In the genomic region with DNA sequence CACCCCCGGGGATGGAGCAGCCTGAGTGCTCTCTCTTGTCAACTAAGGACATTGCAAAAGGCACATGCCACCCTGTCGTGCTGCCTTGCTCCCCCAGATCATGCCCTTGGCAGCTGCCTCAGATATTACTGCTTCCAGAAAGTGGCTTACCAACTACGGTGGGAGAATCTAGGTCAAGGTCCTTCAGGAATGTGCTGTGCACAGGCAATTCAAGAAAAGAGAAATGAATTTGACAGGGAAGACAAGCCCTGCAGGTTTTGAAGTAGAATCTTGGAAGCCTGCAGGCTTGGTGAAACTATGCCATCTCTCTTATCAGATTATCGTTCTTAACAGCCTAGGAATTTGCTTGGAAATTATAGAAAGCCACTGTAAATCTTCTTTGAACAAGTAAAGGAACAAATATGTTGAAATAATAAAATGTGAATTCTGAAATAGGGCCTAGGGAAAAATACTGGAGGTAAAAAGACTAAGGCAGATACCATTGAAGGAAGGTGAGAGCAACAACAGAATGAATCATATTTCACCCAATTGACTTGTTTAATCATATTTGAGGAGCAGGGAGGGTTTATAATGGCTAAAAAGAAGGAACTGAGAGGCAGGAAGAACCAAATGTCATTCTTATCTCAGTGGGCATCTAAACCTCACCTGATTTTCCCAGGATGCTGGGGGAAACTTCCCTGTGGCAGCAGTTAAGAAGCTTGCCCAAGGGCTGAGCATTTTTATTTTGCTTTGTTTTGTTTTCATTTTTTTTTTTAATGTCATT, we compare ENCODE assay signal across 14 cellular contexts.
DNase-seq lines count a peak whose midpoint lies in the region; ATAC-seq and TF ChIP-seq lines count a peak whose summit lies in the region.
"Had no signal": no experiment of that assay in that cellular context is flagged by ENCODE, and none has a peak within 500 bp of the region (broad histone marks: within the 10 kb centered on the region; RNA-seq: fewer than 3 reads in every experiment).

No MANE protein-coding gene starts in this region.

- peaks cover 47% of the 10 kb centered on the region for H3K4me1 ChIP-seq in Caco-2

- BruUV-seq in Caco-2 (replicated peaks; lab: Mats Ljungman, UMichigan) = no TSS peak

- peak; percentile 53 for ATAC-seq in omental fat pad (ENCODE audit: low FRiP score)
- no peak for ATAC-seq in sciatic nerve
- ATAC-seq: activated CD4-positive, alpha-beta T cell treated with anti-CD3 and anti-CD28 coated beads for 36 hours had no signal

- POLR2A ChIA-PET in Caco-2 (lab: Charles Lee) = no interaction called here

- no peaks in the 10 kb centered on the region for H3K27me3 ChIP-seq in Caco-2 (replicated peaks; ENCODE audit: control insufficient read depth, insufficient read depth, low read length)
- H3K27me3 ChIP-seq: esophagus muscularis mucosa, tibial nerve had no signal

- H3K9me3 Mint-ChIP-seq in Caco-2 (ENCODE audit: unreplicated experiment) = peaks cover 14% of the 10 kb centered on the region
- H3K9me3 Mint-ChIP-seq: activated T-cell treated with anti-CD3 and anti-CD28 coated beads, Interleukin-2, amount 50 U/mL, for 24 hours had no signal

- peak overlapping the region; percentile 2 for H3K27ac Mint-ChIP-seq in Caco-2 (ENCODE audit: unreplicated experiment)
- H3K27ac Mint-ChIP-seq: activated CD4-positive, alpha-beta T cell treated with anti-CD3 and anti-CD28 coated beads for 36 hours had no signal

- TF ChIP-seq CTCF in Caco-2 (IDR thresholded peaks at IDR 0.05; ENCODE audit: insufficient read depth in 1 of 2, low read depth in 1 of 2, low read length in 1 of 2, severe bottlenecking in 1 of 2, unreplicated experiment in 1 of 2) (no peak), omental fat pad (IDR thresholded peaks at IDR 0.05) (no peak)

- H3K27me3 Mint-ChIP-seq in Caco-2 (ENCODE audit: insufficient read depth, unreplicated experiment) = no peaks in the 10 kb centered on the region
- H3K27me3 Mint-ChIP-seq: activated CD4-positive, alpha-beta T cell treated with anti-CD3 and anti-CD28 coated beads for 36 hours; activated T-cell treated with anti-CD3 and anti-CD28 coated beads, Interleukin-2, amount 50 U/mL, for 24 hours had no signal

- intact Hi-C loops in Caco-2 (cut with micrococcal nuclease; ENCODE audit: unreplicated experiment) (no loop called here), sciatic nerve (cut with DNase I) (no loop called here)

- peak overlapping the region; percentile 50 for H3K4me3 Mint-ChIP-seq in Caco-2 (ENCODE audit: unreplicated experiment)
- H3K4me3 Mint-ChIP-seq: activated CD4-positive, alpha-beta T cell treated with anti-CD3 and anti-CD28 coated beads for 36 hours; activated T-cell treated with anti-CD3 and anti-CD28 coated beads, Interleukin-2, amount 50 U/mL, for 24 hours had no signal

- DNase-seq in Caco-2 = peak; percentile 46 to 52
- peak; percentile 45 for DNase-seq in M059J (ENCODE audit: low read depth)
- peak; percentile 51 for DNase-seq in cerebellar cortex (ENCODE audit: low spot score)
- no peak for DNase-seq in omental fat pad (ENCODE audit: low spot score)
- DNase-seq in occipital lobe (lab: John Stamatoyannopoulos, UW) = no peak
- DNase-seq in OCI-M1 (lab: John Stamatoyannopoulos, UW) = no peak
- no peak for DNase-seq in sciatic nerve (ENCODE audit: low spot score)
- DNase-seq in NCI-H146 treated with DMSO at 0.1 percent for 48 hours (lab: John Stamatoyannopoulos, UW; ENCODE audit: unreplicated experiment) = no peak
- DNase-seq: activated CD4-positive, alpha-beta T cell treated with anti-CD3 and anti-CD28 coated beads for 36 hours; activated T-cell treated with anti-CD3 and anti-CD28 coated beads, Interleukin-2, amount 50 U/mL, for 24 hours; DMS53; NCI-H510A treated with DMSO at 0.1 percent for 48 hours had no signal

- no peaks in the 10 kb centered on the region for H3K9me3 ChIP-seq in Caco-2
- H3K9me3 ChIP-seq: esophagus muscularis mucosa had no signal

- H3K4me3 ChIP-seq in Caco-2 (ENCODE audit: low read depth, low read length) = no peak overlapping the region
- H3K4me3 ChIP-seq: esophagus muscularis mucosa, tibial nerve had no signal

- peaks cover 57% of the 10 kb centered on the region for H3K4me1 Mint-ChIP-seq in Caco-2 (ENCODE audit: low read depth, unreplicated experiment)

- no peaks in the 10 kb centered on the region for H3K36me3 Mint-ChIP-seq in Caco-2 (ENCODE audit: insufficient read depth, unreplicated experiment)

- no peaks in the 10 kb centered on the region for H3K36me3 ChIP-seq in Caco-2 (ENCODE audit: control insufficient read depth, insufficient read depth, low read length)
- H3K36me3 ChIP-seq: esophagus muscularis mucosa, tibial nerve had no signal

- CTCF ChIA-PET in Caco-2 (lab: Charles Lee) = interaction anchor here (0.8 kb wide), 1 partner anchor 23 kb away, joined by 4 read pairs; no protein-coding TSS in a partner anchor

Comparison
In these comparisons a context has a peak if more than half of its experiments do, and no peak if none do; other contexts are left out.
1. DNase-seq: peak in Caco-2 (2 of 2), M059J (single experiment) and cerebellar cortex (single experiment); none in omental fat pad (single experiment), occipital lobe (single experiment), OCI-M1 (single experiment), sciatic nerve (single experiment) and NCI-H146 treated with DMSO at 0.1 percent for 48 hours (single experiment).